8 cellular contexts compared by ENCODE assay signal in genomic region chr9:68999393-69000105, GRCh38. TPM values are rescaled to one million over a fixed set of nuclear protein-coding genes. Genes with fewer than 3 reads are reported as not detected.
DNase-seq lines count a peak whose midpoint lies in the region; ATAC-seq and TF ChIP-seq lines count a peak whose summit lies in the region.

No MANE protein-coding gene starts in this region.

- H3K27ac ChIP-seq in SK-N-SH (ENCODE audit: low read depth in 2 of 2, low read length in 1 of 2), result no peak overlapping the region

- H3K9ac ChIP-seq in SK-N-SH, result no peak overlapping the region

- peaks cover 0 to 12% of the 10 kb centered on the region in 2 donors for H3K36me3 Mint-ChIP-seq in activated naive CD4-positive, alpha-beta T cell treated with anti-CD3 and anti-CD28 coated beads, Interleukin-2, amount 50 U/mL, for 72 hours

- H3K27me3 ChIP-seq in GM06990 (replicated peaks; ENCODE audit: control insufficient read depth, insufficient read depth, low read length) (no peaks in the 10 kb centered on the region), H7 (ENCODE audit: control insufficient read depth, insufficient read depth, low read length) (no peaks in the 10 kb centered on the region), SK-N-SH (ENCODE audit: insufficient read depth) (peaks cover 60% of the 10 kb centered on the region; the same call in 1 of the 2 replicates)

- H4K20me1 ChIP-seq in SK-N-SH (ENCODE audit: insufficient read depth), result no peaks in the 10 kb centered on the region

- no peaks in the 10 kb centered on the region for H3K4me1 ChIP-seq in SK-N-SH (ENCODE audit: control insufficient read depth in 1 of 2, insufficient read depth in 2 of 2, low read depth in 1 of 2, low read length in 1 of 2)

- H3K9me3 ChIP-seq in SK-N-SH, result no peaks in the 10 kb centered on the region

- peak; percentile 93 for ATAC-seq in activated naive CD4-positive, alpha-beta T cell treated with anti-CD3 and anti-CD28 coated beads, Interleukin-2, amount 50 U/mL, for 72 hours
- no peak for ATAC-seq in HG03457 (IDR thresholded peaks at IDR 0.05; ENCODE audit: unreplicated experiment)

- no peaks in the 10 kb centered on the region for H3F3A ChIP-seq in SK-N-SH (replicated peaks; ENCODE audit: insufficient read depth)

- no peaks in the 10 kb centered on the region for H3K9me2 ChIP-seq in SK-N-SH

- WGBS in SK-N-SH (ENCODE audit: low lambda C conversion rate), result 13% methylated on average over 10 of the region's 10 CpGs

- peak overlapping the region in 1 of 2 donors; percentile 36 for H3K27ac Mint-ChIP-seq in activated naive CD4-positive, alpha-beta T cell treated with anti-CD3 and anti-CD28 coated beads, Interleukin-2, amount 50 U/mL, for 72 hours

- no peak overlapping the region for H3K4me2 ChIP-seq in SK-N-SH

- H2AFZ ChIP-seq in SK-N-SH (ENCODE audit: low read depth), result no peak overlapping the region

- intact Hi-C loops in posterior cingulate gyrus (cut with DNase I), result loop anchor here (1.0 to 5.0 kb wide), 2 partner anchors 292 to 415 kb away; partner anchors contain the start of gene PIP5K1B

- peak; percentile 76 for TF ChIP-seq RAD21 in SK-N-SH (IDR thresholded peaks at IDR 0.05; ENCODE audit: low read length)

- TF ChIP-seq EP300 in SK-N-SH (IDR thresholded peaks at IDR 0.05; ENCODE audit: borderline replicate concordance in 1 of 2, low read depth in 1 of 2, low read length in 1 of 2), result no peak

- POLR2A ChIA-PET in SK-N-SH (lab: Yijun Ruan, JAX), result no interaction called here

- CTCF ChIA-PET in SK-N-SH (lab: Yijun Ruan, JAX), result interaction anchor here (0.6 to 1.4 kb wide), 23 partner anchors 8 to 427 kb away, joined by 3 to 5 read pairs (median 4); no protein-coding TSS in a partner anchor

- no peaks in the 10 kb centered on the region for H3K79me2 ChIP-seq in SK-N-SH (ENCODE audit: insufficient read depth)

- TF ChIP-seq CTCF in GM06990 (IDR thresholded peaks at IDR 0.05; ENCODE audit: insufficient read depth, low read length, poor library complexity, severe bottlenecking), result peak; percentile 76
- TF ChIP-seq CTCF in SK-N-SH (IDR thresholded peaks at IDR 0.05), result peak; percentile 67

- H3K4me3 ChIP-seq in GM06990 (replicated peaks; ENCODE audit: low read depth, low read length) (no peak overlapping the region), H7 (ENCODE audit: insufficient read depth, low read depth, low read length) (no peak overlapping the region), SK-N-SH (ENCODE audit: low read depth in 2 of 2, low read length in 1 of 2) (no peak overlapping the region; a peak in 1 of 4 replicates)

- H3K36me3 ChIP-seq in GM06990 (ENCODE audit: control insufficient read depth, insufficient read depth, low read length) (no peaks in the 10 kb centered on the region; the same call in 1 of the 2 replicates), H7 (replicated peaks; ENCODE audit: control insufficient read depth, insufficient read depth, low read length) (no peaks in the 10 kb centered on the region), SK-N-SH (replicated peaks in 1 of 2; ENCODE audit: control insufficient read depth in 1 of 2, insufficient read depth in 2 of 2, low read length in 1 of 2) (no peaks in the 10 kb centered on the region)

- DNase-seq in GM06990 (ENCODE audit: extremely low read depth, insufficient read length) (no peak), H7 (peak; percentile 76), M059J (ENCODE audit: low read depth) (peak; percentile 65), SK-N-SH (peak; percentile 59), glomerular visceral epithelial cell (ENCODE audit: extremely low spot score) (peak; percentile 56), posterior cingulate gyrus (peak in 8 of 10 donors; percentile 21 to 87 (median 60))
- peak in 1 of 2 donors; percentile 70 for DNase-seq in activated naive CD4-positive, alpha-beta T cell treated with anti-CD3 and anti-CD28 coated beads, Interleukin-2, amount 50 U/mL, for 72 hours (ENCODE audit: low spot score in 2 of 2)

- no peaks in the 10 kb centered on the region for H3K9me3 Mint-ChIP-seq in activated naive CD4-positive, alpha-beta T cell treated with anti-CD3 and anti-CD28 coated beads, Interleukin-2, amount 50 U/mL, for 72 hours

TF ChIP-seq in SK-N-SH, 30 proteins besides CTCF, POLR2A, EP300 and RAD21:
- TF ChIP-seq SMC3 (IDR thresholded peaks at IDR 0.05; ENCODE audit: low read depth, low read length), result peak; percentile 60
- TF ChIP-seq FOSL2 (IDR thresholded peaks at IDR 0.05; ENCODE audit: borderline replicate concordance, low read depth), result no peak

RNA-seq across cellular contexts. Expression of gene PRKACG, which starts 14.4 kb away (rescaled TPM):
- not detected in 2 replicates for total RNA-seq in H7 (2014; rRNA removed; shearing (Covaris generic))
- not detected in 2 replicates for total RNA-seq in M059J (2014; rRNA removed; shearing (Covaris generic))
- polyA plus RNA-seq in SK-N-SH (2012; rRNA removed), result not detected in 2 replicates
- not detected in 2 replicates for polyA plus RNA-seq in SK-N-SH (2012; cell fraction: cytosol; rRNA removed)
- not detected in 2 replicates for polyA plus RNA-seq in SK-N-SH (2012; cell fraction: nucleus; rRNA removed)
- not detected for total RNA-seq in activated naive CD4-positive, alpha-beta T cell treated with anti-CD3 and anti-CD28 coated beads, Interleukin-2, amount 50 U/mL, for 72 hours

RNA-seq across cellular contexts. Expression of gene FXN, which starts 36.0 kb away (rescaled TPM):
- total RNA-seq in H7 (2014; rRNA removed; shearing (Covaris generic)), result 9.3 and 10.0 TPM in 2 replicates
- 6.3 and 7.4 TPM in 2 replicates for total RNA-seq in M059J (2014; rRNA removed; shearing (Covaris generic))
- polyA plus RNA-seq in SK-N-SH (2012; rRNA removed), result 14.1 and 15.7 TPM in 2 replicates
- polyA plus RNA-seq in SK-N-SH (2012; cell fraction: cytosol; rRNA removed), result 21.7 and 23.6 TPM in 2 replicates
- polyA plus RNA-seq in SK-N-SH (2012; cell fraction: nucleus; rRNA removed), result 5.3 and 8.4 TPM in 2 replicates
- 10 to 100 TPM in 1 of 2 donors, 1 to 10 TPM in 1; 7.0 to 22.9 TPM for total RNA-seq in activated naive CD4-positive, alpha-beta T cell treated with anti-CD3 and anti-CD28 coated beads, Interleukin-2, amount 50 U/mL, for 72 hours
